ENCODE assay signal across 8 cellular contexts in genomic region chr1:26705788-26706237, GRCh38. TPM values are rescaled to one million over a fixed set of nuclear protein-coding genes. Genes with fewer than 3 reads are reported as not detected.
DNase-seq lines count a peak whose midpoint lies in the region; FAIRE-seq and TF ChIP-seq lines count a peak whose summit lies in the region.

No MANE protein-coding gene starts in this region.

- no peaks in the 10 kb centered on the region for H3K27me3 Mint-ChIP-seq in CD8-positive, alpha-beta memory T cell
- H3K27me3 Mint-ChIP-seq in neural crest cell (ENCODE audit: low read depth): no peaks in the 10 kb centered on the region

- peak overlapping the region; percentile 19 for H3K4me3 ChIP-seq in CD8-positive, alpha-beta memory T cell (ENCODE audit: low read length)
- H3K4me3 ChIP-seq in Loucy (ENCODE audit: low read length, poor library complexity, severe bottlenecking): peak overlapping the region; percentile 67

- peak overlapping the region; percentile 21 for H3K9ac ChIP-seq in Loucy (ENCODE audit: low read depth, low read length, poor library complexity, severe bottlenecking)

- H3K27ac ChIP-seq in CD8-positive, alpha-beta memory T cell (ENCODE audit: low read depth, low read length): no peak overlapping the region

- peaks cover 3 to 43% (median 5%) of the 10 kb centered on the region in 3 donors for H3K36me3 Mint-ChIP-seq in CD8-positive, alpha-beta memory T cell
- H3K36me3 Mint-ChIP-seq in neural crest cell (ENCODE audit: low read depth): peaks cover 9% of the 10 kb centered on the region

- H3K27me3 ChIP-seq in CD8-positive, alpha-beta memory T cell (ENCODE audit: insufficient read depth, low read length, poor library complexity, severe bottlenecking): no peaks in the 10 kb centered on the region
- H3K27me3 ChIP-seq in Loucy (ENCODE audit: insufficient read depth, low read length, poor library complexity, severe bottlenecking): no peaks in the 10 kb centered on the region

- H4K20me1 ChIP-seq in Loucy (ENCODE audit: insufficient read depth, low read length, poor library complexity, severe bottlenecking): peaks cover 93% of the 10 kb centered on the region

- peaks cover 17 to 45% (median 42%) of the 10 kb centered on the region in 3 donors for H3K4me1 Mint-ChIP-seq in CD8-positive, alpha-beta memory T cell
- peaks cover 32% of the 10 kb centered on the region for H3K4me1 Mint-ChIP-seq in neural crest cell

- H3K27ac Mint-ChIP-seq in CD8-positive, alpha-beta memory T cell: peak overlapping the region; percentile 4 to 84 (median 70)
- H3K27ac Mint-ChIP-seq in neural crest cell (ENCODE audit: unreplicated experiment): no peak overlapping the region

- no peak for TF ChIP-seq CTCF in Loucy (conservative IDR thresholded peaks at IDR 0.05; ENCODE audit: low read length)
- TF ChIP-seq CTCF in neural crest cell (conservative IDR thresholded peaks at IDR 0.05): no peak
- no peak for TF ChIP-seq CTCF in D721Med (IDR thresholded peaks at IDR 0.05; ENCODE audit: insufficient read depth, missing control alignments)

- H3K4me3 Mint-ChIP-seq in CD8-positive, alpha-beta memory T cell: peak overlapping the region in 5 of 7 donors; percentile 57 to 73 (median 60)
- peak overlapping the region; percentile 8 for H3K4me3 Mint-ChIP-seq in neural crest cell

- no peaks in the 10 kb centered on the region for H3K9me3 Mint-ChIP-seq in CD8-positive, alpha-beta memory T cell
- no peaks in the 10 kb centered on the region for H3K9me3 Mint-ChIP-seq in neural crest cell

- no peak overlapping the region for H2AFZ ChIP-seq in Loucy (ENCODE audit: low read length)

- POLR2A ChIA-PET in CD8-positive, alpha-beta memory T cell (lab: Charles Lee): interaction anchor here (2.9 kb wide), 1 partner anchor 8 kb away, joined by 10 read pairs; no protein-coding TSS in a partner anchor

- peaks cover 100% of the 10 kb centered on the region for H3K79me2 ChIP-seq in Loucy (ENCODE audit: insufficient read depth, low read length)

- peak overlapping the region; percentile 89 for H3K4me2 ChIP-seq in Loucy (ENCODE audit: low read depth, low read length, poor library complexity, severe bottlenecking)

- no peaks in the 10 kb centered on the region for H3F3A ChIP-seq in Loucy (ENCODE audit: low read depth)

- no peak for FAIRE-seq in D721Med (lab: Jason Lieb, UNC)

- DNase-seq in CD8-positive, alpha-beta memory T cell: no peak
- DNase-seq in dermis blood vessel endothelial cell (peak; percentile 46), neural crest cell (ENCODE audit: low read depth, low spot score) (no peak), D721Med (ENCODE audit: insufficient read length, low spot score) (no peak), activated gamma-delta T cell (lab: John Stamatoyannopoulos, UW) (no peak), medulla oblongata (ENCODE audit: extremely low spot score) (no peak)
- DNase-seq in stimulated activated CD4-positive, alpha-beta T cell treated with anti-CD3 and anti-CD28 coated beads, Interleukin-2, amount 100 ng/mL, for 48 hours: no peak

- peaks cover 74% of the 10 kb centered on the region for H3K4me1 ChIP-seq in CD8-positive, alpha-beta memory T cell (ENCODE audit: insufficient read depth, low read length)
- peaks cover 60% of the 10 kb centered on the region for H3K4me1 ChIP-seq in Loucy (ENCODE audit: insufficient read depth, low read length, poor library complexity, severe bottlenecking)

- no peaks in the 10 kb centered on the region for H3K9me3 ChIP-seq in CD8-positive, alpha-beta memory T cell (ENCODE audit: low read length)
- H3K9me3 ChIP-seq in Loucy (ENCODE audit: insufficient read depth, low read depth, low read length): no peaks in the 10 kb centered on the region

- peaks cover 7% of the 10 kb centered on the region for H3K36me3 ChIP-seq in CD8-positive, alpha-beta memory T cell (ENCODE audit: insufficient read depth, low read length)
- H3K36me3 ChIP-seq in Loucy (ENCODE audit: insufficient read depth, low read length): peaks cover 36% of the 10 kb centered on the region

- CTCF ChIA-PET in CD8-positive, alpha-beta memory T cell (lab: Charles Lee): interaction anchor here (4.2 kb wide), 1 partner anchor 84 kb away, joined by 23 read pairs; no protein-coding TSS in a partner anchor

- H3K9me2 ChIP-seq in Loucy (replicated peaks; ENCODE audit: low read depth, low read length): no peaks in the 10 kb centered on the region

RNA-seq across cellular contexts. Expression of gene ARID1A, which starts 10.0 kb away (rescaled TPM):
- 10 to 100 TPM; 88.4 to 90.9 TPM for total RNA-seq in CD8-positive, alpha-beta memory T cell
- polyA plus RNA-seq in CD8-positive, alpha-beta memory T cell: 31.6 TPM
- 14.5 and 28.3 TPM in 2 replicates for total RNA-seq in dermis blood vessel endothelial cell
- total RNA-seq in neural crest cell: 155 and 160 TPM in 2 replicates
